In the genomic region with DNA sequence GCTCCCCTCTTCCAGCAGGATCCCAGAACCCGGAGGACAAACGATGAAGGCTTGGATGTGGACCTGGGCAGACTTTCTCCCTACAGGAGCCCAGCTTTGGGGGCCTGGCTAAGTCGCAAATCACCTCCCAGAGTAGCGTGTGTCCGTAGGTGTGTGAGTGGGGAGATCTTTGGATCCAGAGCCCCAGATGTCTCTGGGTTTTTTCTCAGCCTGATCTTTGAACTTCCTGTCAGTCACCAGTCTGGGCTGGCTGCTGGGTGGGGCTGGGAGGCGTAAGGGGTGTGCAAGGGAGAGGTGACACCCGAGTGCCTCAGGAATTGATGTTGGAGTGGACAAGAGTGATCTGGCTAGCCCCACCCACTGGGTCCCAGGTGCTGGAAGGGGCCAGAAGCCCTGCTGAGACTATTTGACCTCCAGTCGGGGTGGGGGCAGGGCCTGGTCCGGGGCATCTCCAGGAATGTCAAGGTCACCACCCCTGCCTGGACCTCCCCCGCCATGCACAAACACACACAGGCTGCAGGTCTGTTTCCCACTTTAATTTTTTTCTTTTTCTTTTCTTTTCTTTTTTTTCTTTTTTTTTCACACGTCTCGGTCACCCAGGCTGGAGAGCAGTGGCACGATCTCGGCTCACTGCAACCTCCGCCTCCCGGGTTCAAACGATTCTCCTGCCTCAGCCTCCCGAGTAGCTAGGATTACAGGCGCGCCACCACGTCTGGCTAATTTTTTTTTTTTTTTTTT, we compare ENCODE assay signal across 1 cellular context.
A peak's percentile ranks its signal among the peaks of the same experiment; 100 is the strongest.
TF ChIP-seq lines count a peak whose summit lies in the region.

A gene with protein sequence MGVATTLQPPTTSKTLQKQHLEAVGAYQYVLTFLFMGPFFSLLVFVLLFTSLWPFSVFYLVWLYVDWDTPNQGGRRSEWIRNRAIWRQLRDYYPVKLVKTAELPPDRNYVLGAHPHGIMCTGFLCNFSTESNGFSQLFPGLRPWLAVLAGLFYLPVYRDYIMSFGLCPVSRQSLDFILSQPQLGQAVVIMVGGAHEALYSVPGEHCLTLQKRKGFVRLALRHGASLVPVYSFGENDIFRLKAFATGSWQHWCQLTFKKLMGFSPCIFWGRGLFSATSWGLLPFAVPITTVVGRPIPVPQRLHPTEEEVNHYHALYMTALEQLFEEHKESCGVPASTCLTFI (minus strand): TSS at position 175 of the 738 bp plus-strand sequence. CDS start 182 bp downstream, outside the sequence.

TF ChIP-seq in H1, 55 proteins besides CTCF, POLR2A, EP300 and RAD21:
- TF ChIP-seq, protein P1, sequence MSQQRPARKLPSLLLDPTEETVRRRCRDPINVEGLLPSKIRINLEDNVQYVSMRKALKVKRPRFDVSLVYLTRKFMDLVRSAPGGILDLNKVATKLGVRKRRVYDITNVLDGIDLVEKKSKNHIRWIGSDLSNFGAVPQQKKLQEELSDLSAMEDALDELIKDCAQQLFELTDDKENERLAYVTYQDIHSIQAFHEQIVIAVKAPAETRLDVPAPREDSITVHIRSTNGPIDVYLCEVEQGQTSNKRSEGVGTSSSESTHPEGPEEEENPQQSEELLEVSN (IDR thresholded peaks at IDR 0.05): no peak
- TF ChIP-seq RBBP5 (IDR thresholded peaks at IDR 0.05; ENCODE audit: borderline replicate concordance, low read depth, low read length): peak; percentile 35; the same call in 1 of the 2 replicates
- TF ChIP-seq CHD2 (IDR thresholded peaks at IDR 0.05; ENCODE audit: low read length): peak; percentile 40; the same call in 1 of the 2 replicates
- peak; percentile 45 for TF ChIP-seq CTBP2 (IDR thresholded peaks at IDR 0.05; ENCODE audit: borderline replicate concordance, insufficient read depth, insufficient read length, low read length)
- peak; percentile 56; the same call in 1 of the 2 replicates for TF ChIP-seq SP1 (IDR thresholded peaks at IDR 0.05; ENCODE audit: low read depth, low read length)
- peak; percentile 35 for TF ChIP-seq EZH2 (IDR thresholded peaks at IDR 0.05; ENCODE audit: low read depth, low read length, severe bottlenecking)
- peak; percentile 78; the same call in 1 of the 2 replicates for TF ChIP-seq TCF12 (IDR thresholded peaks at IDR 0.05; ENCODE audit: low read depth, low read length)
- no peak for TF ChIP-seq YY1 (IDR thresholded peaks at IDR 0.05; ENCODE audit: low read depth, low read length)
- peak; percentile 74 for TF ChIP-seq TEAD4 (IDR thresholded peaks at IDR 0.05; ENCODE audit: low read depth, low read length)
